In genomic region chr19:44951179-44952159, GRCh38 we compare ENCODE assay signal across 8 cellular contexts. TPM values are rescaled to one million over a fixed set of nuclear protein-coding genes. Genes with fewer than 3 reads are reported as not detected.
DNase-seq lines count a peak whose midpoint lies in the region; ATAC-seq and TF ChIP-seq lines count a peak whose summit lies in the region.

No MANE protein-coding gene starts in this region.

- ATAC-seq in HG02973 (IDR thresholded peaks at IDR 0.05; ENCODE audit: unreplicated experiment) = no peak
- ATAC-seq in GM21515 (IDR thresholded peaks at IDR 0.05; ENCODE audit: unreplicated experiment) = no peak

- H3K9me3 ChIP-seq in SU-DHL-6 (ENCODE audit: insufficient read depth, low read length) = no peaks in the 10 kb centered on the region
- no peaks in the 10 kb centered on the region for H3K9me3 ChIP-seq in skeletal muscle satellite cell (replicated peaks; ENCODE audit: low read length)

- H3K36me3 ChIP-seq in SU-DHL-6 (ENCODE audit: low read length) (no peaks in the 10 kb centered on the region), skeletal muscle satellite cell (ENCODE audit: insufficient read depth, low read length) (no peaks in the 10 kb centered on the region)

- H3F3A ChIP-seq in SU-DHL-6 (ENCODE audit: insufficient read depth) = peaks cover 4% of the 10 kb centered on the region; the same call in 1 of the 2 replicates

- no peaks in the 10 kb centered on the region for H3K9me2 ChIP-seq in SU-DHL-6 (replicated peaks; ENCODE audit: insufficient read depth, low read length)

- no peak overlapping the region for H3K4me3 ChIP-seq in SU-DHL-6 (ENCODE audit: insufficient read depth, low read length, poor library complexity, severe bottlenecking)
- H3K4me3 ChIP-seq in skeletal muscle satellite cell (ENCODE audit: low read length) = no peak overlapping the region

- TF ChIP-seq CTCF in GM10266 (IDR thresholded peaks at IDR 0.05; ENCODE audit: control insufficient read depth, insufficient read depth, low read depth, missing control alignments) (peak; percentile 76), SU-DHL-6 (IDR thresholded peaks at IDR 0.05; ENCODE audit: insufficient read depth, low read length, poor library complexity, severe bottlenecking) (peak; percentile 91)

- peaks cover 14% of the 10 kb centered on the region for H3K4me1 ChIP-seq in skeletal muscle satellite cell (ENCODE audit: control insufficient read depth, insufficient read depth, low read length)

- H4K20me1 ChIP-seq in SU-DHL-6 (ENCODE audit: low read depth, low read length) = no peaks in the 10 kb centered on the region

- DNase-seq in GM10266 (ENCODE audit: extremely low spot score) (peak; percentile 75), NCI-H1092 (lab: John Stamatoyannopoulos, UW) (peak; percentile 19), hypothalamus (lab: John Stamatoyannopoulos, UW) (peak in 50 of 51 donors; percentile 9 to 92 (median 66))

- no peak overlapping the region for H3K9ac ChIP-seq in SU-DHL-6 (ENCODE audit: low read length)
- peak overlapping the region; percentile 39 for H3K9ac ChIP-seq in skeletal muscle satellite cell (ENCODE audit: low read depth, low read length)

- H2AFZ ChIP-seq in SU-DHL-6 (ENCODE audit: low read depth, low read length, severe bottlenecking) = no peak overlapping the region

- H3K27ac ChIP-seq in SU-DHL-6 (ENCODE audit: low read depth, low read length) = no peak overlapping the region; the same call in 1 of the 2 replicates
- H3K27ac ChIP-seq in angular gyrus (ENCODE audit: low read depth, low read length) = peak overlapping the region; percentile 79

- H3K27me3 ChIP-seq in SU-DHL-6 (ENCODE audit: low read length) (no peaks in the 10 kb centered on the region), skeletal muscle satellite cell (ENCODE audit: control insufficient read depth, insufficient read depth, low read length) (no peaks in the 10 kb centered on the region)

- H3K4me2 ChIP-seq in SU-DHL-6 (ENCODE audit: low read depth, low read length, poor library complexity, severe bottlenecking) = no peak overlapping the region
- H3K4me2 ChIP-seq in skeletal muscle satellite cell (ENCODE audit: low read length) = peak overlapping the region; percentile 74

- peaks cover 21% of the 10 kb centered on the region for H3K79me2 ChIP-seq in SU-DHL-6 (ENCODE audit: insufficient read depth, low read length)

RNA-seq across cellular contexts. Expression of gene CLPTM1, which starts 3.7 kb away (rescaled TPM):
- 36.8 and 42.8 TPM in 2 replicates for total RNA-seq in skeletal muscle satellite cell (2012; rRNA removed)

RNA-seq across cellular contexts. Expression of gene APOC2, which starts 5.6 kb away (rescaled TPM):
- total RNA-seq in skeletal muscle satellite cell (2012; rRNA removed) = not detected in 2 replicates

RNA-seq across cellular contexts. Expression of gene APOC4, which starts 9.4 kb away (rescaled TPM):
- total RNA-seq in skeletal muscle satellite cell (2012; rRNA removed) = not detected in 2 replicates

RNA-seq across cellular contexts. Expression of gene APOC1, which starts 37.1 kb away (rescaled TPM):
- total RNA-seq in skeletal muscle satellite cell (2012; rRNA removed) = 2.3 and 22.1 TPM in 2 replicates

RNA-seq across cellular contexts. Expression of gene APOE, which starts 45.9 kb away (rescaled TPM):
- 16.2 and 111 TPM in 2 replicates for total RNA-seq in skeletal muscle satellite cell (2012; rRNA removed)

Comparison
In these comparisons a context has a peak if more than half of its experiments do, and no peak if none do; other contexts are left out.
1. DNase-seq: peak in every context shown above with its lines; median percentile 75 in GM10266; 66 in hypothalamus; 19 in NCI-H1092.